1 cellular context compared by ENCODE assay signal in the genomic region with DNA sequence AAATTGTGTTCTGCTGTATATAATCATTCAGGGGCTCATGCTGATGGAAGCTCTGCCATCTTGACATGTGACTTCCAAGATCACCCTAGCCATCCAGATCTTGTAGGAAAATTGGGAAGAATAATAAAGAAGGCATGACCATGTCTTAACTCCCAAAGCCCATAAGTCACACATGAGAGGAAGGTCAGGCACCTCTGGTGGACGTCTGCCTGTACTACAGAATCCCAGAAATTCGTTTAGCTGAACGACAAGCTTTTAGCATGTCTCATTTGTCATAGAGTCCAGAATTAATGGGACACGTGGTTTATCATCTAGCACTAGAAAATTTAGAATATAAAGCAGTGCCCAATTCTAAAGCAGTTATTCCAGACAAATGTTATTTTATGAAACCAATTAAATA.
TF ChIP-seq lines count a peak whose summit lies in the region.

No MANE protein-coding gene starts in this region.

TF ChIP-seq in K562, 482 proteins besides CTCF, POLR2A, EP300 and RAD21 (continued from another document):
- TF ChIP-seq, protein P1, sequence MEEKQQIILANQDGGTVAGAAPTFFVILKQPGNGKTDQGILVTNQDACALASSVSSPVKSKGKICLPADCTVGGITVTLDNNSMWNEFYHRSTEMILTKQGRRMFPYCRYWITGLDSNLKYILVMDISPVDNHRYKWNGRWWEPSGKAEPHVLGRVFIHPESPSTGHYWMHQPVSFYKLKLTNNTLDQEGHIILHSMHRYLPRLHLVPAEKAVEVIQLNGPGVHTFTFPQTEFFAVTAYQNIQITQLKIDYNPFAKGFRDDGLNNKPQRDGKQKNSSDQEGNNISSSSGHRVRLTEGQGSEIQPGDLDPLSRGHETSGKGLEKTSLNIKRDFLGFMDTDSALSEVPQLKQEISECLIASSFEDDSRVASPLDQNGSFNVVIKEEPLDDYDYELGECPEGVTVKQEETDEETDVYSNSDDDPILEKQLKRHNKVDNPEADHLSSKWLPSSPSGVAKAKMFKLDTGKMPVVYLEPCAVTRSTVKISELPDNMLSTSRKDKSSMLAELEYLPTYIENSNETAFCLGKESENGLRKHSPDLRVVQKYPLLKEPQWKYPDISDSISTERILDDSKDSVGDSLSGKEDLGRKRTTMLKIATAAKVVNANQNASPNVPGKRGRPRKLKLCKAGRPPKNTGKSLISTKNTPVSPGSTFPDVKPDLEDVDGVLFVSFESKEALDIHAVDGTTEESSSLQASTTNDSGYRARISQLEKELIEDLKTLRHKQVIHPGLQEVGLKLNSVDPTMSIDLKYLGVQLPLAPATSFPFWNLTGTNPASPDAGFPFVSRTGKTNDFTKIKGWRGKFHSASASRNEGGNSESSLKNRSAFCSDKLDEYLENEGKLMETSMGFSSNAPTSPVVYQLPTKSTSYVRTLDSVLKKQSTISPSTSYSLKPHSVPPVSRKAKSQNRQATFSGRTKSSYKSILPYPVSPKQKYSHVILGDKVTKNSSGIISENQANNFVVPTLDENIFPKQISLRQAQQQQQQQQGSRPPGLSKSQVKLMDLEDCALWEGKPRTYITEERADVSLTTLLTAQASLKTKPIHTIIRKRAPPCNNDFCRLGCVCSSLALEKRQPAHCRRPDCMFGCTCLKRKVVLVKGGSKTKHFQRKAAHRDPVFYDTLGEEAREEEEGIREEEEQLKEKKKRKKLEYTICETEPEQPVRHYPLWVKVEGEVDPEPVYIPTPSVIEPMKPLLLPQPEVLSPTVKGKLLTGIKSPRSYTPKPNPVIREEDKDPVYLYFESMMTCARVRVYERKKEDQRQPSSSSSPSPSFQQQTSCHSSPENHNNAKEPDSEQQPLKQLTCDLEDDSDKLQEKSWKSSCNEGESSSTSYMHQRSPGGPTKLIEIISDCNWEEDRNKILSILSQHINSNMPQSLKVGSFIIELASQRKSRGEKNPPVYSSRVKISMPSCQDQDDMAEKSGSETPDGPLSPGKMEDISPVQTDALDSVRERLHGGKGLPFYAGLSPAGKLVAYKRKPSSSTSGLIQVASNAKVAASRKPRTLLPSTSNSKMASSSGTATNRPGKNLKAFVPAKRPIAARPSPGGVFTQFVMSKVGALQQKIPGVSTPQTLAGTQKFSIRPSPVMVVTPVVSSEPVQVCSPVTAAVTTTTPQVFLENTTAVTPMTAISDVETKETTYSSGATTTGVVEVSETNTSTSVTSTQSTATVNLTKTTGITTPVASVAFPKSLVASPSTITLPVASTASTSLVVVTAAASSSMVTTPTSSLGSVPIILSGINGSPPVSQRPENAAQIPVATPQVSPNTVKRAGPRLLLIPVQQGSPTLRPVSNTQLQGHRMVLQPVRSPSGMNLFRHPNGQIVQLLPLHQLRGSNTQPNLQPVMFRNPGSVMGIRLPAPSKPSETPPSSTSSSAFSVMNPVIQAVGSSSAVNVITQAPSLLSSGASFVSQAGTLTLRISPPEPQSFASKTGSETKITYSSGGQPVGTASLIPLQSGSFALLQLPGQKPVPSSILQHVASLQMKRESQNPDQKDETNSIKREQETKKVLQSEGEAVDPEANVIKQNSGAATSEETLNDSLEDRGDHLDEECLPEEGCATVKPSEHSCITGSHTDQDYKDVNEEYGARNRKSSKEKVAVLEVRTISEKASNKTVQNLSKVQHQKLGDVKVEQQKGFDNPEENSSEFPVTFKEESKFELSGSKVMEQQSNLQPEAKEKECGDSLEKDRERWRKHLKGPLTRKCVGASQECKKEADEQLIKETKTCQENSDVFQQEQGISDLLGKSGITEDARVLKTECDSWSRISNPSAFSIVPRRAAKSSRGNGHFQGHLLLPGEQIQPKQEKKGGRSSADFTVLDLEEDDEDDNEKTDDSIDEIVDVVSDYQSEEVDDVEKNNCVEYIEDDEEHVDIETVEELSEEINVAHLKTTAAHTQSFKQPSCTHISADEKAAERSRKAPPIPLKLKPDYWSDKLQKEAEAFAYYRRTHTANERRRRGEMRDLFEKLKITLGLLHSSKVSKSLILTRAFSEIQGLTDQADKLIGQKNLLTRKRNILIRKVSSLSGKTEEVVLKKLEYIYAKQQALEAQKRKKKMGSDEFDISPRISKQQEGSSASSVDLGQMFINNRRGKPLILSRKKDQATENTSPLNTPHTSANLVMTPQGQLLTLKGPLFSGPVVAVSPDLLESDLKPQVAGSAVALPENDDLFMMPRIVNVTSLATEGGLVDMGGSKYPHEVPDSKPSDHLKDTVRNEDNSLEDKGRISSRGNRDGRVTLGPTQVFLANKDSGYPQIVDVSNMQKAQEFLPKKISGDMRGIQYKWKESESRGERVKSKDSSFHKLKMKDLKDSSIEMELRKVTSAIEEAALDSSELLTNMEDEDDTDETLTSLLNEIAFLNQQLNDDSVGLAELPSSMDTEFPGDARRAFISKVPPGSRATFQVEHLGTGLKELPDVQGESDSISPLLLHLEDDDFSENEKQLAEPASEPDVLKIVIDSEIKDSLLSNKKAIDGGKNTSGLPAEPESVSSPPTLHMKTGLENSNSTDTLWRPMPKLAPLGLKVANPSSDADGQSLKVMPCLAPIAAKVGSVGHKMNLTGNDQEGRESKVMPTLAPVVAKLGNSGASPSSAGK (IDR thresholded peaks at IDR 0.05), result no peak
- TF ChIP-seq RAD51 (IDR thresholded peaks at IDR 0.05; ENCODE audit: borderline replicate concordance, low read depth), result no peak
- TF ChIP-seq NR2C2 (CRISPR knock-in tag; IDR thresholded peaks at IDR 0.05), result no peak
- TF ChIP-seq NR2C2 (tag; IDR thresholded peaks at IDR 0.05), result no peak
- TF ChIP-seq TCFL5 (CRISPR knock-in tag; conservative IDR thresholded peaks at IDR 0.05), result no peak
- no peak for TF ChIP-seq HINFP (tag; conservative IDR thresholded peaks at IDR 0.05; ENCODE audit: low read depth)
- no peak for TF ChIP-seq MAZ (CRISPR knock-in tag; conservative IDR thresholded peaks at IDR 0.05 in 1 of 2, IDR thresholded peaks at IDR 0.05 in 1 of 2)
- TF ChIP-seq POLR2AphosphoS2 (IDR thresholded peaks at IDR 0.05; ENCODE audit: low read length), result no peak
- no peak for TF ChIP-seq ZNF24 (IDR thresholded peaks at IDR 0.05)
- no peak for TF ChIP-seq BCOR (IDR thresholded peaks at IDR 0.05)
- TF ChIP-seq, protein P2, sequence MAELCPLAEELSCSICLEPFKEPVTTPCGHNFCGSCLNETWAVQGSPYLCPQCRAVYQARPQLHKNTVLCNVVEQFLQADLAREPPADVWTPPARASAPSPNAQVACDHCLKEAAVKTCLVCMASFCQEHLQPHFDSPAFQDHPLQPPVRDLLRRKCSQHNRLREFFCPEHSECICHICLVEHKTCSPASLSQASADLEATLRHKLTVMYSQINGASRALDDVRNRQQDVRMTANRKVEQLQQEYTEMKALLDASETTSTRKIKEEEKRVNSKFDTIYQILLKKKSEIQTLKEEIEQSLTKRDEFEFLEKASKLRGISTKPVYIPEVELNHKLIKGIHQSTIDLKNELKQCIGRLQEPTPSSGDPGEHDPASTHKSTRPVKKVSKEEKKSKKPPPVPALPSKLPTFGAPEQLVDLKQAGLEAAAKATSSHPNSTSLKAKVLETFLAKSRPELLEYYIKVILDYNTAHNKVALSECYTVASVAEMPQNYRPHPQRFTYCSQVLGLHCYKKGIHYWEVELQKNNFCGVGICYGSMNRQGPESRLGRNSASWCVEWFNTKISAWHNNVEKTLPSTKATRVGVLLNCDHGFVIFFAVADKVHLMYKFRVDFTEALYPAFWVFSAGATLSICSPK (IDR thresholded peaks at IDR 0.05; ENCODE audit: borderline replicate concordance), result no peak
TF ChIP-seq in K562: peak in this region for 0.
